Comparison of ENCODE assay signal across 1 cellular context in the genomic region with DNA sequence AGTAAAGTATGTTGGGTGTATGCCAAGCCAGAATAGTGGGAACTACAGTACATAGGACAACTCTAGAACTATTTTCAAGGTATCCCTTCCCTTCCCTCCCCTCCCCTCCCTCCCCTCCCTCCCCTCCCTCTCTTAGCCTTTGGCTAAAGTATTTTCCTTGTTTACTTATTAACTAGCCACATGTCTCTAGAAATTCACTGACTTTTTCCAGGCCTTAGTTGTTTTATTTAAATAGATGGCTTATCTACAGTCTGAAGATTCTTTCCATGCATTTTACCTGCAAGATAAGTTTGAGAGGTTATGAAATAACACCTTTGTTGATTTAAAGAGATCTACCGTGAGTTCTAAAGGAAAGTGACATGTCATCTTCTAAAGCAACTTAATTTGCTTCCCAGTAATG.
TF ChIP-seq lines count a peak whose summit lies in the region.

No MANE protein-coding gene starts in this region.

TF ChIP-seq in HepG2, 621 proteins besides CTCF, POLR2A, EP300 and RAD21 (continued from another document):
- TF ChIP-seq, protein P1, sequence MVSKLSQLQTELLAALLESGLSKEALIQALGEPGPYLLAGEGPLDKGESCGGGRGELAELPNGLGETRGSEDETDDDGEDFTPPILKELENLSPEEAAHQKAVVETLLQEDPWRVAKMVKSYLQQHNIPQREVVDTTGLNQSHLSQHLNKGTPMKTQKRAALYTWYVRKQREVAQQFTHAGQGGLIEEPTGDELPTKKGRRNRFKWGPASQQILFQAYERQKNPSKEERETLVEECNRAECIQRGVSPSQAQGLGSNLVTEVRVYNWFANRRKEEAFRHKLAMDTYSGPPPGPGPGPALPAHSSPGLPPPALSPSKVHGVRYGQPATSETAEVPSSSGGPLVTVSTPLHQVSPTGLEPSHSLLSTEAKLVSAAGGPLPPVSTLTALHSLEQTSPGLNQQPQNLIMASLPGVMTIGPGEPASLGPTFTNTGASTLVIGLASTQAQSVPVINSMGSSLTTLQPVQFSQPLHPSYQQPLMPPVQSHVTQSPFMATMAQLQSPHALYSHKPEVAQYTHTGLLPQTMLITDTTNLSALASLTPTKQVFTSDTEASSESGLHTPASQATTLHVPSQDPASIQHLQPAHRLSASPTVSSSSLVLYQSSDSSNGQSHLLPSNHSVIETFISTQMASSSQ (IDR thresholded peaks at IDR 0.05; ENCODE audit: low read depth) = no peak
- TF ChIP-seq, protein P1 (CRISPR knock-in tag; IDR thresholded peaks at IDR 0.05; ENCODE audit: borderline replicate concordance) = peak; percentile 78; the same call in 1 of the 2 replicates
- TF ChIP-seq, protein P2, sequence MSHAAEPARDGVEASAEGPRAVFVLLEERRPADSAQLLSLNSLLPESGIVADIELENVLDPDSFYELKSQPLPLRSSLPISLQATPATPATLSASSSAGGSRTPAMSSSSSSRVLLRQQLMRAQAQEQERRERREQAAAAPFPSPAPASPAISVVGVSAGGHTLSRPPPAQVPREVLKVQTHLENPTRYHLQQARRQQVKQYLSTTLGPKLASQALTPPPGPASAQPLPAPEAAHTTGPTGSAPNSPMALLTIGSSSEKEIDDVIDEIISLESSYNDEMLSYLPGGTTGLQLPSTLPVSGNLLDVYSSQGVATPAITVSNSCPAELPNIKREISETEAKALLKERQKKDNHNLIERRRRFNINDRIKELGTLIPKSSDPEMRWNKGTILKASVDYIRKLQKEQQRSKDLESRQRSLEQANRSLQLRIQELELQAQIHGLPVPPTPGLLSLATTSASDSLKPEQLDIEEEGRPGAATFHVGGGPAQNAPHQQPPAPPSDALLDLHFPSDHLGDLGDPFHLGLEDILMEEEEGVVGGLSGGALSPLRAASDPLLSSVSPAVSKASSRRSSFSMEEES (CRISPR knock-in tag; IDR thresholded peaks at IDR 0.05) = no peak
- 0 out of 2 replicates have a peak, but pooled peaks have one; percentile 33 for TF ChIP-seq BCL6 (CRISPR knock-in tag; IDR thresholded peaks at IDR 0.05)
- TF ChIP-seq ZNF34 (CRISPR knock-in tag; IDR thresholded peaks at IDR 0.05; ENCODE audit: borderline replicate concordance) = no peak
- peak; percentile 12; the same call in 1 of the 2 replicates for TF ChIP-seq SOX5 (CRISPR knock-in tag; IDR thresholded peaks at IDR 0.05; ENCODE audit: borderline replicate concordance)
- peak; percentile 9; the same call in 1 of the 2 replicates for TF ChIP-seq HMG20A (CRISPR knock-in tag; IDR thresholded peaks at IDR 0.05; ENCODE audit: borderline replicate concordance)
- peak; percentile 80 for TF ChIP-seq HNRNPK (IDR thresholded peaks at IDR 0.05; ENCODE audit: low read depth, low read length, poor library complexity, severe bottlenecking)
- TF ChIP-seq ZNF709 (CRISPR knock-in tag; IDR thresholded peaks at IDR 0.05) = no peak
- TF ChIP-seq CHD2 (IDR thresholded peaks at IDR 0.05; ENCODE audit: low read depth, low read length) = no peak
- TF ChIP-seq, protein P3, sequence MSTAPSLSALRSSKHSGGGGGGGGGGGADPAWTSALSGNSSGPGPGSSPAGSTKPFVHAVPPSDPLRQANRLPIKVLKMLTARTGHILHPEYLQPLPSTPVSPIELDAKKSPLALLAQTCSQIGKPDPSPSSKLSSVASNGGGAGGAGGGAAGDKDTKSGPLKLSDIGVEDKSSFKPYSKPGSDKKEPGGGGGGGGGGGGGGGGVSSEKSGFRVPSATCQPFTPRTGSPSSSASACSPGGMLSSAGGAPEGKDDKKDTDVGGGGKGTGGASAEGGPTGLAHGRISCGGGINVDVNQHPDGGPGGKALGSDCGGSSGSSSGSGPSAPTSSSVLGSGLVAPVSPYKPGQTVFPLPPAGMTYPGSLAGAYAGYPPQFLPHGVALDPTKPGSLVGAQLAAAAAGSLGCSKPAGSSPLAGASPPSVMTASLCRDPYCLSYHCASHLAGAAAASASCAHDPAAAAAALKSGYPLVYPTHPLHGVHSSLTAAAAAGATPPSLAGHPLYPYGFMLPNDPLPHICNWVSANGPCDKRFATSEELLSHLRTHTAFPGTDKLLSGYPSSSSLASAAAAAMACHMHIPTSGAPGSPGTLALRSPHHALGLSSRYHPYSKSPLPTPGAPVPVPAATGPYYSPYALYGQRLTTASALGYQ (CRISPR knock-in tag; IDR thresholded peaks at IDR 0.05) = 0 out of 2 replicates have a peak, but pooled peaks have one; percentile 25
- TF ChIP-seq ZNF816 (CRISPR knock-in tag; IDR thresholded peaks at IDR 0.05; ENCODE audit: borderline replicate concordance) = no peak
- TF ChIP-seq ISL2 (CRISPR knock-in tag; IDR thresholded peaks at IDR 0.05) = peak; percentile 74
- no peak for TF ChIP-seq ZNF557 (CRISPR knock-in tag; IDR thresholded peaks at IDR 0.05)
- TF ChIP-seq, protein P4, sequence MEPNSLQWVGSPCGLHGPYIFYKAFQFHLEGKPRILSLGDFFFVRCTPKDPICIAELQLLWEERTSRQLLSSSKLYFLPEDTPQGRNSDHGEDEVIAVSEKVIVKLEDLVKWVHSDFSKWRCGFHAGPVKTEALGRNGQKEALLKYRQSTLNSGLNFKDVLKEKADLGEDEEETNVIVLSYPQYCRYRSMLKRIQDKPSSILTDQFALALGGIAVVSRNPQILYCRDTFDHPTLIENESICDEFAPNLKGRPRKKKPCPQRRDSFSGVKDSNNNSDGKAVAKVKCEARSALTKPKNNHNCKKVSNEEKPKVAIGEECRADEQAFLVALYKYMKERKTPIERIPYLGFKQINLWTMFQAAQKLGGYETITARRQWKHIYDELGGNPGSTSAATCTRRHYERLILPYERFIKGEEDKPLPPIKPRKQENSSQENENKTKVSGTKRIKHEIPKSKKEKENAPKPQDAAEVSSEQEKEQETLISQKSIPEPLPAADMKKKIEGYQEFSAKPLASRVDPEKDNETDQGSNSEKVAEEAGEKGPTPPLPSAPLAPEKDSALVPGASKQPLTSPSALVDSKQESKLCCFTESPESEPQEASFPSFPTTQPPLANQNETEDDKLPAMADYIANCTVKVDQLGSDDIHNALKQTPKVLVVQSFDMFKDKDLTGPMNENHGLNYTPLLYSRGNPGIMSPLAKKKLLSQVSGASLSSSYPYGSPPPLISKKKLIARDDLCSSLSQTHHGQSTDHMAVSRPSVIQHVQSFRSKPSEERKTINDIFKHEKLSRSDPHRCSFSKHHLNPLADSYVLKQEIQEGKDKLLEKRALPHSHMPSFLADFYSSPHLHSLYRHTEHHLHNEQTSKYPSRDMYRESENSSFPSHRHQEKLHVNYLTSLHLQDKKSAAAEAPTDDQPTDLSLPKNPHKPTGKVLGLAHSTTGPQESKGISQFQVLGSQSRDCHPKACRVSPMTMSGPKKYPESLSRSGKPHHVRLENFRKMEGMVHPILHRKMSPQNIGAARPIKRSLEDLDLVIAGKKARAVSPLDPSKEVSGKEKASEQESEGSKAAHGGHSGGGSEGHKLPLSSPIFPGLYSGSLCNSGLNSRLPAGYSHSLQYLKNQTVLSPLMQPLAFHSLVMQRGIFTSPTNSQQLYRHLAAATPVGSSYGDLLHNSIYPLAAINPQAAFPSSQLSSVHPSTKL (CRISPR knock-in tag; IDR thresholded peaks at IDR 0.05) = 0 out of 2 replicates have a peak, but pooled peaks have one; percentile 19
- TF ChIP-seq ZNF749 (CRISPR knock-in tag; IDR thresholded peaks at IDR 0.05; ENCODE audit: borderline replicate concordance) = no peak
- no peak for TF ChIP-seq TAF15 (IDR thresholded peaks at IDR 0.05; ENCODE audit: low read depth, low read length, poor library complexity, severe bottlenecking)
- TF ChIP-seq, protein P5, sequence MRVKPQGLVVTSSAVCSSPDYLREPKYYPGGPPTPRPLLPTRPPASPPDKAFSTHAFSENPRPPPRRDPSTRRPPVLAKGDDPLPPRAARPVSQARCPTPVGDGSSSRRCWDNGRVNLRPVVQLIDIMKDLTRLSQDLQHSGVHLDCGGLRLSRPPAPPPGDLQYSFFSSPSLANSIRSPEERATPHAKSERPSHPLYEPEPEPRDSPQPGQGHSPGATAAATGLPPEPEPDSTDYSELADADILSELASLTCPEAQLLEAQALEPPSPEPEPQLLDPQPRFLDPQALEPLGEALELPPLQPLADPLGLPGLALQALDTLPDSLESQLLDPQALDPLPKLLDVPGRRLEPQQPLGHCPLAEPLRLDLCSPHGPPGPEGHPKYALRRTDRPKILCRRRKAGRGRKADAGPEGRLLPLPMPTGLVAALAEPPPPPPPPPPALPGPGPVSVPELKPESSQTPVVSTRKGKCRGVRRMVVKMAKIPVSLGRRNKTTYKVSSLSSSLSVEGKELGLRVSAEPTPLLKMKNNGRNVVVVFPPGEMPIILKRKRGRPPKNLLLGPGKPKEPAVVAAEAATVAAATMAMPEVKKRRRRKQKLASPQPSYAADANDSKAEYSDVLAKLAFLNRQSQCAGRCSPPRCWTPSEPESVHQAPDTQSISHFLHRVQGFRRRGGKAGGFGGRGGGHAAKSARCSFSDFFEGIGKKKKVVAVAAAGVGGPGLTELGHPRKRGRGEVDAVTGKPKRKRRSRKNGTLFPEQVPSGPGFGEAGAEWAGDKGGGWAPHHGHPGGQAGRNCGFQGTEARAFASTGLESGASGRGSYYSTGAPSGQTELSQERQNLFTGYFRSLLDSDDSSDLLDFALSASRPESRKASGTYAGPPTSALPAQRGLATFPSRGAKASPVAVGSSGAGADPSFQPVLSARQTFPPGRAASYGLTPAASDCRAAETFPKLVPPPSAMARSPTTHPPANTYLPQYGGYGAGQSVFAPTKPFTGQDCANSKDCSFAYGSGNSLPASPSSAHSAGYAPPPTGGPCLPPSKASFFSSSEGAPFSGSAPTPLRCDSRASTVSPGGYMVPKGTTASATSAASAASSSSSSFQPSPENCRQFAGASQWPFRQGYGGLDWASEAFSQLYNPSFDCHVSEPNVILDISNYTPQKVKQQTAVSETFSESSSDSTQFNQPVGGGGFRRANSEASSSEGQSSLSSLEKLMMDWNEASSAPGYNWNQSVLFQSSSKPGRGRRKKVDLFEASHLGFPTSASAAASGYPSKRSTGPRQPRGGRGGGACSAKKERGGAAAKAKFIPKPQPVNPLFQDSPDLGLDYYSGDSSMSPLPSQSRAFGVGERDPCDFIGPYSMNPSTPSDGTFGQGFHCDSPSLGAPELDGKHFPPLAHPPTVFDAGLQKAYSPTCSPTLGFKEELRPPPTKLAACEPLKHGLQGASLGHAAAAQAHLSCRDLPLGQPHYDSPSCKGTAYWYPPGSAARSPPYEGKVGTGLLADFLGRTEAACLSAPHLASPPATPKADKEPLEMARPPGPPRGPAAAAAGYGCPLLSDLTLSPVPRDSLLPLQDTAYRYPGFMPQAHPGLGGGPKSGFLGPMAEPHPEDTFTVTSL (CRISPR knock-in tag; IDR thresholded peaks at IDR 0.05; ENCODE audit: borderline replicate concordance) = no peak
- peak; percentile 32; the same call in 1 of the 2 replicates for TF ChIP-seq NCOA2 (CRISPR knock-in tag; IDR thresholded peaks at IDR 0.05)
- no peak for TF ChIP-seq KAT2B (IDR thresholded peaks at IDR 0.05; ENCODE audit: borderline replicate concordance, low read depth, low read length)
- no peak for TF ChIP-seq NFKBIZ (CRISPR knock-in tag; IDR thresholded peaks at IDR 0.05)
- no peak for TF ChIP-seq ZNF577 (CRISPR knock-in tag; IDR thresholded peaks at IDR 0.05; ENCODE audit: borderline replicate concordance, low read depth)
